In genomic region chr3:127690106-127690505, GRCh38 we compare ENCODE assay signal across 9 cellular contexts. TPM values are rescaled to one million over a fixed set of nuclear protein-coding genes. Genes with fewer than 3 reads are reported as not detected.
DNase-seq lines count a peak whose midpoint lies in the region; ATAC-seq, FAIRE-seq and TF ChIP-seq lines count a peak whose summit lies in the region.
"Had no signal": no experiment of that assay in that cellular context is flagged by ENCODE, and none has a peak within 500 bp of the region (broad histone marks: within the 10 kb centered on the region; RNA-seq: fewer than 3 reads in every experiment).

No MANE protein-coding gene starts in this region.

- DNase-seq in M059J (ENCODE audit: low read depth) = peak; percentile 78
- DNase-seq in lower lobe of right lung = peak; percentile 37
- DNase-seq in urothelium cell line (ENCODE audit: low spot score) = peak; percentile 40
- no peak for DNase-seq in kidney
- no peak for DNase-seq in NCI-H1092 (lab: John Stamatoyannopoulos, UW)
- DNase-seq in uterus = no peak
- DNase-seq: stimulated activated CD4-positive, alpha-beta T cell treated with anti-CD3 and anti-CD28 coated beads, Interleukin-1b, Interleukin-23, amount 100 ng/mL, for 48 hours had no signal

- no peak for FAIRE-seq in urothelium cell line (lab: Jason Lieb, UNC)
- FAIRE-seq in kidney (lab: Jason Lieb, UNC) = no peak
- FAIRE-seq: islet of Langerhans had no signal

- WGBS in ectodermal cell, 2 experiments = 41 to 58% methylated on average over 4 of the region's 4 CpGs

- no peak overlapping the region for H3K4me3 ChIP-seq in ectodermal cell (ENCODE audit: insufficient read depth, low read depth, low read length)
- no peak overlapping the region for H3K4me3 ChIP-seq in lower lobe of right lung
- H3K4me3 ChIP-seq in kidney (ENCODE audit: low read length in 2 of 2) = no peak overlapping the region
- H3K4me3 ChIP-seq in uterus = no peak overlapping the region

- ATAC-seq in lower lobe of right lung = peak; percentile 48 to 53

- H3K27ac ChIP-seq in ectodermal cell (ENCODE audit: insufficient read depth, low read depth, low read length, poor library complexity, severe bottlenecking) (peak overlapping the region; percentile 11), lower lobe of right lung (peak overlapping the region; percentile 46), kidney (ENCODE audit: low read depth in 2 of 2, low read length in 2 of 2) (no peak overlapping the region), uterus (peak overlapping the region in 1 of 2 donors; percentile 14)

- no peak for TF ChIP-seq POLR2A in uterus (IDR thresholded peaks at IDR 0.05)

- H3K36me3 ChIP-seq in ectodermal cell (ENCODE audit: control insufficient read depth, insufficient read depth, low read length) = no peaks in the 10 kb centered on the region
- peaks cover 36% of the 10 kb centered on the region for H3K36me3 ChIP-seq in lower lobe of right lung
- peaks cover 0 to 4% of the 10 kb centered on the region in 2 donors for H3K36me3 ChIP-seq in kidney (ENCODE audit: control insufficient read depth in 1 of 2, insufficient read depth in 2 of 2, low read length in 2 of 2)
- H3K36me3 ChIP-seq in uterus = no peaks in the 10 kb centered on the region

- intact Hi-C loops in lower lobe of right lung (cut with DNase I) (no loop called here), kidney (cut with DNase I) (no loop called here), uterus (cut with DNase I; ENCODE audit: low total_unique reads) (no loop called here)

- H3K27me3 ChIP-seq in ectodermal cell (ENCODE audit: control insufficient read depth, insufficient read depth, low read length, poor library complexity, severe bottlenecking) (no peaks in the 10 kb centered on the region), lower lobe of right lung (ENCODE audit: low read depth) (no peaks in the 10 kb centered on the region), uterus (no peaks in the 10 kb centered on the region)

- no peak overlapping the region for H3K9ac ChIP-seq in kidney (ENCODE audit: low read length in 2 of 2)

- TF ChIP-seq CTCF in lower lobe of right lung (IDR thresholded peaks at IDR 0.05) = no peak
- TF ChIP-seq CTCF in kidney (IDR thresholded peaks at IDR 0.05; ENCODE audit: borderline replicate concordance, extremely low read depth, insufficient read depth) = no peak
- no peak for TF ChIP-seq CTCF in uterus (IDR thresholded peaks at IDR 0.05)

- H3K9me3 ChIP-seq in ectodermal cell (ENCODE audit: control insufficient read depth, low read length) (no peaks in the 10 kb centered on the region), lower lobe of right lung (no peaks in the 10 kb centered on the region), kidney (ENCODE audit: control insufficient read depth in 1 of 2, low read length in 2 of 2) (no peaks in the 10 kb centered on the region), uterus (no peaks in the 10 kb centered on the region)

- H3K4me1 ChIP-seq in ectodermal cell (ENCODE audit: control insufficient read depth, insufficient read depth, low read length) = peaks cover 28% of the 10 kb centered on the region
- H3K4me1 ChIP-seq in lower lobe of right lung = peaks cover 19% of the 10 kb centered on the region
- no peaks in the 10 kb centered on the region for H3K4me1 ChIP-seq in kidney (ENCODE audit: control insufficient read depth in 1 of 2, insufficient read depth in 1 of 2, low read depth in 1 of 2, low read length in 2 of 2)
- no peaks in the 10 kb centered on the region for H3K4me1 ChIP-seq in uterus

RNA-seq across cellular contexts. Expression of gene ABTB1, which starts 17.4 kb away (rescaled TPM):
- total RNA-seq in M059J (2014; rRNA removed; shearing (Covaris generic)) = 0.52 and 2.1 TPM in 2 replicates
- polyA plus RNA-seq in ectodermal cell (2013, experiment 1 of 4) = 8.4 TPM
- polyA plus RNA-seq in ectodermal cell (2013, experiment 2 of 4) = 6.4 TPM
- 8.5 TPM for polyA plus RNA-seq in ectodermal cell (2013, experiment 3 of 4)
- 8.2 TPM for polyA plus RNA-seq in ectodermal cell (2013, experiment 4 of 4)
- total RNA-seq in lower lobe of right lung (56.6 TPM), kidney (29.2 TPM), uterus (10 to 100 TPM; 14.4 to 42.8 (median 28.8) TPM)
- 43.2 TPM for polyA plus RNA-seq in kidney (ENCODE audit: insufficient read depth, low read depth, low replicate concordance)

Comparison
In these comparisons a context has a peak if more than half of its experiments do, and no peak if none do; other contexts are left out.
1. DNase-seq: peak in M059J (single experiment), lower lobe of right lung (single experiment) and urothelium cell line (single experiment); none in kidney (single experiment), NCI-H1092 (single experiment) and uterus (0 of 2).
2. H3K27ac ChIP-seq: peak in ectodermal cell (single experiment) and lower lobe of right lung (single experiment); none in kidney (0 of 2).